1 cellular context compared by ENCODE assay signal in genomic region chr11:124877631-124878496, GRCh38.
TF ChIP-seq lines count a peak whose summit lies in the region.

No MANE protein-coding gene starts in this region.

TF ChIP-seq in HepG2, 621 proteins besides CTCF, POLR2A, EP300 and RAD21:
- TF ChIP-seq ZNF850 (CRISPR knock-in tag; conservative IDR thresholded peaks at IDR 0.05) (no peak), NFE2 (CRISPR knock-in tag; IDR thresholded peaks at IDR 0.05) (no peak), ZBTB40 (IDR thresholded peaks at IDR 0.05) (no peak), ZBTB40 (CRISPR knock-in tag; IDR thresholded peaks at IDR 0.05) (no peak), YEATS2 (CRISPR knock-in tag; IDR thresholded peaks at IDR 0.05; ENCODE audit: borderline replicate concordance) (no peak), PHB2 (IDR thresholded peaks at IDR 0.05; ENCODE audit: partially characterized antibody) (no peak), ZNF101 (CRISPR knock-in tag; IDR thresholded peaks at IDR 0.05; ENCODE audit: borderline replicate concordance, low read depth) (no peak), ZNF749 (CRISPR knock-in tag; IDR thresholded peaks at IDR 0.05; ENCODE audit: borderline replicate concordance) (no peak), NRL (CRISPR knock-in tag; IDR thresholded peaks at IDR 0.05; ENCODE audit: borderline replicate concordance) (no peak), SYNCRIP (IDR thresholded peaks at IDR 0.05; ENCODE audit: insufficient read depth, low read depth, low read length) (no peak), ZNF34 (CRISPR knock-in tag; IDR thresholded peaks at IDR 0.05; ENCODE audit: borderline replicate concordance) (no peak), ETV5 (CRISPR knock-in tag; IDR thresholded peaks at IDR 0.05; ENCODE audit: borderline replicate concordance) (no peak), ZNF3 (CRISPR knock-in tag; IDR thresholded peaks at IDR 0.05) (no peak), ZNF597 (CRISPR knock-in tag; IDR thresholded peaks at IDR 0.05) (no peak), ZNF619 (CRISPR knock-in tag; IDR thresholded peaks at IDR 0.05) (no peak), ZNF503 (CRISPR knock-in tag; IDR thresholded peaks at IDR 0.05) (no peak), HHEX (CRISPR knock-in tag; IDR thresholded peaks at IDR 0.05) (no peak), ZNF383 (CRISPR knock-in tag; IDR thresholded peaks at IDR 0.05; ENCODE audit: borderline replicate concordance) (no peak), CCAR2 (optimal IDR thresholded peaks at IDR 0.05; ENCODE audit: low read depth, low read length) (no peak)
- TF ChIP-seq, protein P1, sequence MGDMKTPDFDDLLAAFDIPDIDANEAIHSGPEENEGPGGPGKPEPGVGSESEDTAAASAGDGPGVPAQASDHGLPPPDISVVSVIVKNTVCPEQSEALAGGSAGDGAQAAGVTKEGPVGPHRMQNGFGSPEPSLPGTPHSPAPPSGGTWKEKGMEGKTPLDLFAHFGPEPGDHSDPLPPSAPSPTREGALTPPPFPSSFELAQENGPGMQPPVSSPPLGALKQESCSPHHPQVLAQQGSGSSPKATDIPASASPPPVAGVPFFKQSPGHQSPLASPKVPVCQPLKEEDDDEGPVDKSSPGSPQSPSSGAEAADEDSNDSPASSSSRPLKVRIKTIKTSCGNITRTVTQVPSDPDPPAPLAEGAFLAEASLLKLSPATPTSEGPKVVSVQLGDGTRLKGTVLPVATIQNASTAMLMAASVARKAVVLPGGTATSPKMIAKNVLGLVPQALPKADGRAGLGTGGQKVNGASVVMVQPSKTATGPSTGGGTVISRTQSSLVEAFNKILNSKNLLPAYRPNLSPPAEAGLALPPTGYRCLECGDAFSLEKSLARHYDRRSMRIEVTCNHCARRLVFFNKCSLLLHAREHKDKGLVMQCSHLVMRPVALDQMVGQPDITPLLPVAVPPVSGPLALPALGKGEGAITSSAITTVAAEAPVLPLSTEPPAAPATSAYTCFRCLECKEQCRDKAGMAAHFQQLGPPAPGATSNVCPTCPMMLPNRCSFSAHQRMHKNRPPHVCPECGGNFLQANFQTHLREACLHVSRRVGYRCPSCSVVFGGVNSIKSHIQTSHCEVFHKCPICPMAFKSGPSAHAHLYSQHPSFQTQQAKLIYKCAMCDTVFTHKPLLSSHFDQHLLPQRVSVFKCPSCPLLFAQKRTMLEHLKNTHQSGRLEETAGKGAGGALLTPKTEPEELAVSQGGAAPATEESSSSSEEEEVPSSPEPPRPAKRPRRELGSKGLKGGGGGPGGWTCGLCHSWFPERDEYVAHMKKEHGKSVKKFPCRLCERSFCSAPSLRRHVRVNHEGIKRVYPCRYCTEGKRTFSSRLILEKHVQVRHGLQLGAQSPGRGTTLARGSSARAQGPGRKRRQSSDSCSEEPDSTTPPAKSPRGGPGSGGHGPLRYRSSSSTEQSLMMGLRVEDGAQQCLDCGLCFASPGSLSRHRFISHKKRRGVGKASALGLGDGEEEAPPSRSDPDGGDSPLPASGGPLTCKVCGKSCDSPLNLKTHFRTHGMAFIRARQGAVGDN (CRISPR knock-in tag; IDR thresholded peaks at IDR 0.05): no peak
